Comparison of ENCODE assay signal across 8 cellular contexts in the genomic region with DNA sequence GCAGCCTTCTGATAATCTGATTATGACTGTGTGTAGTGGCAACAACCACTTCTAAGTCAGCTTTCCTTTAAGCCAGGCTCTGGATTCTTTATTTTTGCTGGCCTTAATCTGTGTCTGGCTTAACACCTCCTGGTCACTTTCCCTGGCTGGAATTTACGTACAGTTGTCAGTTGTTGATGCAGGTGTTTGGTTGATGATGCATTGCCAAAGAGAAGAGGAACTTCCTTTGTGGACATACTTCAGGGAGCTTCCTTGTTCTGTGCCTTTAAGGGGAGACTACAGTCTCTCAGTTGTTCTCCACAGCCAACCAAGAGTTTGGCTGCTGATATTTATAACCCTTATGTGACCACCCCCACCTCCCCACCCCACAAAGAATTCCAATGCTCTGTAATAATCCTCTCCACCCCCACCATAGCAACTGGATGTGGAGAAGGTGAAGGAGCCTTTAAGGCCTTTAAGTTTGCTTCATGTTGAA.
DNase-seq lines count a peak whose midpoint lies in the region; ATAC-seq and TF ChIP-seq lines count a peak whose summit lies in the region.

No MANE protein-coding gene starts in this region.

- no peak for DNase-seq in CD14-positive monocyte (ENCODE audit: low spot score)
- peak; percentile 30 for DNase-seq in NB4 (ENCODE audit: low read depth)
- DNase-seq in colonic mucosa: peak; percentile 30
- no peak for DNase-seq in mucosa of descending colon
- DNase-seq in BE2C: no peak
- no peak for DNase-seq in occipital lobe (lab: John Stamatoyannopoulos, UW)
- no peak for DNase-seq in lower leg skin (ENCODE audit: low spot score in 2 of 2)

- H3K4me1 ChIP-seq in colonic mucosa (peaks cover 18% of the 10 kb centered on the region), mucosa of descending colon (ENCODE audit: low read depth) (peaks cover 18% of the 10 kb centered on the region), BE2C (no peaks in the 10 kb centered on the region)

- H3K9ac ChIP-seq in colonic mucosa (ENCODE audit: low read depth in 2 of 2, low read length in 2 of 2): peak overlapping the region in 1 of 2 donors; percentile 43

- WGBS in lower leg skin, 2 donors: 36 to 37% methylated on average over 1 of the region's 1 CpG

- peak overlapping the region; percentile 62 for H3K27ac ChIP-seq in colonic mucosa

- TF ChIP-seq POLR2A in NB4 (IDR thresholded peaks at IDR 0.05; ENCODE audit: extremely low read depth, insufficient read length) (no peak), lower leg skin (IDR thresholded peaks at IDR 0.05) (no peak)

- H3K36me3 Mint-ChIP-seq in CD14-positive monocyte: peaks cover 18 to 21% of the 10 kb centered on the region in 2 donors

- intact Hi-C loops in CD14-positive monocyte (cut with micrococcal nuclease): no loop called here
- intact Hi-C loops in colonic mucosa (cut with DNase I): no loop called here
- intact Hi-C loops in mucosa of descending colon (cut with DNase I, micrococcal nuclease): no loop called here
- intact Hi-C loops in lower leg skin (cut with DNase I; ENCODE audit: low total_unique reads): no loop called here

- TF ChIP-seq CTCF in CD14-positive monocyte (IDR thresholded peaks at IDR 0.05): no peak
- no peak for TF ChIP-seq CTCF in NB4 (IDR thresholded peaks at IDR 0.05; ENCODE audit: low read depth, low read length)
- TF ChIP-seq CTCF in colonic mucosa (IDR thresholded peaks at IDR 0.05): no peak
- no peak for TF ChIP-seq CTCF in mucosa of descending colon (IDR thresholded peaks at IDR 0.05)
- TF ChIP-seq CTCF in BE2C (IDR thresholded peaks at IDR 0.05; ENCODE audit: low read depth, low read length): no peak
- TF ChIP-seq CTCF in lower leg skin (IDR thresholded peaks at IDR 0.05): no peak

- H3K9me3 Mint-ChIP-seq in CD14-positive monocyte: no peaks in the 10 kb centered on the region

- H3K4me1 Mint-ChIP-seq in CD14-positive monocyte: peaks cover 51% of the 10 kb centered on the region

- no peak overlapping the region for H3K4me3 Mint-ChIP-seq in CD14-positive monocyte

- no peaks in the 10 kb centered on the region for H3K27me3 Mint-ChIP-seq in CD14-positive monocyte (ENCODE audit: low read depth in 3 of 3)

- peak; percentile 74 for ATAC-seq in mucosa of descending colon
- no peak for ATAC-seq in GM21717 (IDR thresholded peaks at IDR 0.05; ENCODE audit: unreplicated experiment)

- H3K4me3 ChIP-seq in NB4 (ENCODE audit: low read depth, low read length): no peak overlapping the region
- H3K4me3 ChIP-seq in colonic mucosa: no peak overlapping the region
- H3K4me3 ChIP-seq in mucosa of descending colon: no peak overlapping the region
- H3K4me3 ChIP-seq in BE2C (ENCODE audit: low read depth, low read length): no peak overlapping the region
- H3K4me3 ChIP-seq in lower leg skin (ENCODE audit: low read depth, poor library complexity, severe bottlenecking): no peak overlapping the region

- H3K36me3 ChIP-seq in colonic mucosa (no peaks in the 10 kb centered on the region), mucosa of descending colon (ENCODE audit: low read depth) (no peaks in the 10 kb centered on the region), BE2C (no peaks in the 10 kb centered on the region)

- H3K9me3 ChIP-seq in colonic mucosa (no peaks in the 10 kb centered on the region), mucosa of descending colon (no peaks in the 10 kb centered on the region), BE2C (no peaks in the 10 kb centered on the region)

- H3K27me3 ChIP-seq in colonic mucosa (no peaks in the 10 kb centered on the region), BE2C (no peaks in the 10 kb centered on the region)

- H3K27ac Mint-ChIP-seq in CD14-positive monocyte: peak overlapping the region in 5 of 7 donors; percentile 33 to 79 (median 62)

Comparison
In these comparisons a context has a peak if more than half of its experiments do, and no peak if none do; other contexts are left out.
1. DNase-seq: peak in NB4 (single experiment) and colonic mucosa (single experiment); none in CD14-positive monocyte (single experiment), mucosa of descending colon (0 of 3), BE2C (single experiment), occipital lobe (single experiment) and lower leg skin (0 of 2).